9 cellular contexts compared by ENCODE assay signal in the genomic region with DNA sequence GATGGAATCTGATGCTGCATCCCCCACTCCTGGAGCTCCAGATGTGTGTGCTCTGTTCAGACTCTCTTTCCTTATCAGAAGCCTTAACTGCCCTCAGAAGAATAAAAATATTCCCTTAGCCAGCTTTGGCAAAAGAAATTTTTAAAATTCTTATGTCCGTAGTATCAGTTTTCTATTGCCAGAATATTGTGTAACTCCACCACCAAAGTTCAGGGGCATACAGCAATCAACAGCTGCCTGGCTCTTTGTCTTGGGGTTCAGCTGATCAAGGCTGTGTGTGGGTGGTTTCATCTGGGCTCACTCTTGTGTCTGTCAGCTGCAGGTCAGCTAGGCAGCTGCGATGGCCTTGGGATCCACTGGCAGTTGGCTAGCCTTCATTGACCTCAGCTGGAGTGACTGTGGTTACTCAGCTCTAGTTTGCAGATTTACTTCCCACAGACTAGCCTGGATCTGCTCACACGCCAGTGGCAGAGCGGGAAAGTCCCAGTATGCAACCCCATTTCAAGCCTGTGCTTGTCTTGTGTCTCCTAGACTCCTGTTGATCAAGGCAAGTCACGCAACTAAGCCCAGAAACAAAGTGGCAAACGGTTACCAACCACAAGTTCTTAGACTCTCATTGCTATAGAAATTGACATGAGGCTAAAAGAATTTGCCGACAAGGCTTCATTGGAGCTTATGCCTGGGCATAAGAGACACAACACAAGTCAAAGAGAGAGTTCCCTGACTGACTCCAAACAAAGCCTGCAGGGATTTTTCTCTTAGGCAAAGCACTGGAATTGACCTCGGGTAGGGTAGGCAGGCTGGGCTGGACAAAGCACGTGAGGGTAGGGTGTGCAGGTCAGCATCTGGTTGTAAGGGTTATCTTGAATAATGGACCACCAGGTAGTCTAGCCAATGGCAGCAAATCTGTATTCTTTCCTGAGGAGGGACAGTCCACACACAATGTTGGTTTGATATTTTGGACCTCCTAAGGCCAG. TPM values are rescaled to one million over a fixed set of nuclear protein-coding genes. Genes with fewer than 3 reads are reported as not detected.
DNase-seq lines count a peak whose midpoint lies in the region; ATAC-seq and TF ChIP-seq lines count a peak whose summit lies in the region.
"Had no signal": no experiment of that assay in that cellular context is flagged by ENCODE, and none has a peak within 500 bp of the region (broad histone marks: within the 10 kb centered on the region; RNA-seq: fewer than 3 reads in every experiment).

No MANE protein-coding gene starts in this region.

- H3K4me3 ChIP-seq in neural progenitor cell (no peak overlapping the region), GM23338 (no peak overlapping the region)

- H3K27ac ChIP-seq in neural progenitor cell (no peak overlapping the region), GM23338 (ENCODE audit: low read depth) (no peak overlapping the region)

- TF ChIP-seq CTCF in AG09319 (IDR thresholded peaks at IDR 0.05; ENCODE audit: low read depth, low read length) (no peak), nephron (IDR thresholded peaks at IDR 0.05; ENCODE audit: unreplicated experiment in 3 of 3) (no peak), neural progenitor cell (IDR thresholded peaks at IDR 0.05) (no peak), GM23338 (conservative IDR thresholded peaks at IDR 0.05; ENCODE audit: low read depth in 2 of 2) (no peak)

- H3K4me2 ChIP-seq in neural progenitor cell: no peak overlapping the region
- no peak overlapping the region for H3K4me2 ChIP-seq in GM23338

- H3K36me3 Mint-ChIP-seq in nephron (ENCODE audit: low read depth) (peaks cover 82% of the 10 kb centered on the region), neural progenitor cell (peaks cover 47% of the 10 kb centered on the region), GM23338 (ENCODE audit: low read depth) (peaks cover 92% of the 10 kb centered on the region)

- no peak overlapping the region for H2AFZ ChIP-seq in neural progenitor cell (replicated peaks)
- no peak overlapping the region for H2AFZ ChIP-seq in GM23338

- H3K9me2 ChIP-seq in GM23338 (ENCODE audit: insufficient read depth): no peaks in the 10 kb centered on the region

- H3K9me3 Mint-ChIP-seq in nephron (peaks cover 13% of the 10 kb centered on the region), neural progenitor cell (peaks cover 17% of the 10 kb centered on the region), GM23338 (peaks cover 42% of the 10 kb centered on the region)
- H3K9me3 Mint-ChIP-seq: activated B cell treated with CpG ODN at 0.5 μM for 24 hours had no signal

- H3F3A ChIP-seq in neural progenitor cell (ENCODE audit: low read depth) (peaks cover 3% of the 10 kb centered on the region), GM23338 (replicated peaks; ENCODE audit: low read depth) (peaks cover 3% of the 10 kb centered on the region; the same call in 1 of the 2 replicates)

- H3K79me2 ChIP-seq in neural progenitor cell (ENCODE audit: low read depth) (no peaks in the 10 kb centered on the region), GM23338 (replicated peaks; ENCODE audit: insufficient read depth) (no peaks in the 10 kb centered on the region)

- no peaks in the 10 kb centered on the region for H3K27me3 ChIP-seq in neural progenitor cell
- H3K27me3 ChIP-seq in GM23338 (ENCODE audit: insufficient read depth): no peaks in the 10 kb centered on the region

- peaks cover 21% of the 10 kb centered on the region for H3K4me1 Mint-ChIP-seq in nephron
- H3K4me1 Mint-ChIP-seq in neural progenitor cell: no peaks in the 10 kb centered on the region
- H3K4me1 Mint-ChIP-seq in GM23338: no peaks in the 10 kb centered on the region

- H4K20me1 ChIP-seq in neural progenitor cell (ENCODE audit: low read depth) (no peaks in the 10 kb centered on the region), GM23338 (replicated peaks; ENCODE audit: insufficient read depth) (peaks cover 5% of the 10 kb centered on the region)

- H3K9ac ChIP-seq in neural progenitor cell: no peak overlapping the region

- peaks cover 22% of the 10 kb centered on the region for H3K36me3 ChIP-seq in neural progenitor cell
- peaks cover 59% of the 10 kb centered on the region for H3K36me3 ChIP-seq in GM23338 (ENCODE audit: insufficient read depth)

- peaks cover 12% of the 10 kb centered on the region for H3K9me3 ChIP-seq in neural progenitor cell (ENCODE audit: low read depth)

- ATAC-seq in GM23338: no peak

- peak overlapping the region in 2 of 3 experiments; percentile 32 to 73 for H3K27ac Mint-ChIP-seq in nephron
- no peak overlapping the region for H3K27ac Mint-ChIP-seq in neural progenitor cell
- no peak overlapping the region for H3K27ac Mint-ChIP-seq in GM23338
- H3K27ac Mint-ChIP-seq: activated B cell treated with CpG ODN at 0.5 μM for 24 hours had no signal

- H3K4me3 Mint-ChIP-seq in nephron (no peak overlapping the region), neural progenitor cell (no peak overlapping the region), GM23338 (no peak overlapping the region)
- H3K4me3 Mint-ChIP-seq: activated B cell treated with CpG ODN at 0.5 μM for 24 hours had no signal

- H3K27me3 Mint-ChIP-seq in nephron (ENCODE audit: low read depth) (no peaks in the 10 kb centered on the region), neural progenitor cell (ENCODE audit: insufficient read depth, low read depth) (peaks cover 2% of the 10 kb centered on the region), GM23338 (ENCODE audit: insufficient read depth, low read depth, poor library complexity) (peaks cover 5% of the 10 kb centered on the region)
- H3K27me3 Mint-ChIP-seq: activated B cell treated with CpG ODN at 0.5 μM for 24 hours had no signal

- peak; percentile 36 for TF ChIP-seq POLR2A in erythroblast (IDR thresholded peaks at IDR 0.05; ENCODE audit: low read length)

- DNase-seq in AG09319 (ENCODE audit: extremely low read depth, low read depth): peak; percentile 97
- peak; percentile 67 for DNase-seq in HS-5 (ENCODE audit: low read depth)
- no peak for DNase-seq in erythroblast (lab: John Stamatoyannopoulos, UW)
- no peak for DNase-seq in iPS-NIHi7 (ENCODE audit: extremely low spot score)
- DNase-seq in GF-D8 (lab: John Stamatoyannopoulos, UW): no peak
- DNase-seq in neural progenitor cell (ENCODE audit: low spot score): no peak
- no peak for DNase-seq in GM23338 (ENCODE audit: low spot score)
- DNase-seq: activated B cell treated with CpG ODN at 0.5 μM for 24 hours had no signal

- H3K4me1 ChIP-seq in neural progenitor cell (no peaks in the 10 kb centered on the region), GM23338 (ENCODE audit: insufficient read depth) (no peaks in the 10 kb centered on the region)

TF ChIP-seq in GM23338, 12 proteins besides CTCF, POLR2A, EP300 and RAD21 (continues in another document):
- no peak for TF ChIP-seq CREB1 (CRISPR knock-in tag; IDR thresholded peaks at IDR 0.05; ENCODE audit: low read depth)
- TF ChIP-seq, protein P1, sequence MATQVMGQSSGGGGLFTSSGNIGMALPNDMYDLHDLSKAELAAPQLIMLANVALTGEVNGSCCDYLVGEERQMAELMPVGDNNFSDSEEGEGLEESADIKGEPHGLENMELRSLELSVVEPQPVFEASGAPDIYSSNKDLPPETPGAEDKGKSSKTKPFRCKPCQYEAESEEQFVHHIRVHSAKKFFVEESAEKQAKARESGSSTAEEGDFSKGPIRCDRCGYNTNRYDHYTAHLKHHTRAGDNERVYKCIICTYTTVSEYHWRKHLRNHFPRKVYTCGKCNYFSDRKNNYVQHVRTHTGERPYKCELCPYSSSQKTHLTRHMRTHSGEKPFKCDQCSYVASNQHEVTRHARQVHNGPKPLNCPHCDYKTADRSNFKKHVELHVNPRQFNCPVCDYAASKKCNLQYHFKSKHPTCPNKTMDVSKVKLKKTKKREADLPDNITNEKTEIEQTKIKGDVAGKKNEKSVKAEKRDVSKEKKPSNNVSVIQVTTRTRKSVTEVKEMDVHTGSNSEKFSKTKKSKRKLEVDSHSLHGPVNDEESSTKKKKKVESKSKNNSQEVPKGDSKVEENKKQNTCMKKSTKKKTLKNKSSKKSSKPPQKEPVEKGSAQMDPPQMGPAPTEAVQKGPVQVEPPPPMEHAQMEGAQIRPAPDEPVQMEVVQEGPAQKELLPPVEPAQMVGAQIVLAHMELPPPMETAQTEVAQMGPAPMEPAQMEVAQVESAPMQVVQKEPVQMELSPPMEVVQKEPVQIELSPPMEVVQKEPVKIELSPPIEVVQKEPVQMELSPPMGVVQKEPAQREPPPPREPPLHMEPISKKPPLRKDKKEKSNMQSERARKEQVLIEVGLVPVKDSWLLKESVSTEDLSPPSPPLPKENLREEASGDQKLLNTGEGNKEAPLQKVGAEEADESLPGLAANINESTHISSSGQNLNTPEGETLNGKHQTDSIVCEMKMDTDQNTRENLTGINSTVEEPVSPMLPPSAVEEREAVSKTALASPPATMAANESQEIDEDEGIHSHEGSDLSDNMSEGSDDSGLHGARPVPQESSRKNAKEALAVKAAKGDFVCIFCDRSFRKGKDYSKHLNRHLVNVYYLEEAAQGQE (IDR thresholded peaks at IDR 0.05; ENCODE audit: unreplicated experiment): no peak
- TF ChIP-seq POLR2AphosphoS5 (IDR thresholded peaks at IDR 0.05; ENCODE audit: low read depth): no peak
- no peak for TF ChIP-seq ZNF114 (CRISPR knock-in tag; IDR thresholded peaks at IDR 0.05)

RNA-seq across cellular contexts. Expression of a gene that starts 7.5 kb away (rescaled TPM):
- 30.7 and 37.6 TPM in 2 replicates for total RNA-seq in neural progenitor cell (ENCODE audit: low replicate concordance)
- total RNA-seq in GM23338 (2014; rRNA removed; shearing (Covaris generic)): 26.9 and 30.2 TPM in 2 replicates
- polyA plus RNA-seq in GM23338 (2016; fragmentation: Nextera tagmentation; extraction: Ambion mirVana): 32.1 and 37.0 TPM in 2 replicates

RNA-seq across cellular contexts. Expression of a gene that starts 8.0 kb away (rescaled TPM):
- total RNA-seq in neural progenitor cell (ENCODE audit: low replicate concordance): 12.1 and 18.2 TPM in 2 replicates
- 20.9 and 30.8 TPM in 2 replicates for total RNA-seq in GM23338 (2014; rRNA removed; shearing (Covaris generic))
- 7.8 and 9.8 TPM in 2 replicates for polyA plus RNA-seq in GM23338 (2016; fragmentation: Nextera tagmentation; extraction: Ambion mirVana)

RNA-seq across cellular contexts. Expression of a gene that starts 22.7 kb away (rescaled TPM):
- 32.0 and 37.8 TPM in 2 replicates for total RNA-seq in neural progenitor cell (ENCODE audit: low replicate concordance)
- total RNA-seq in GM23338 (2014; rRNA removed; shearing (Covaris generic)): 23.4 and 28.8 TPM in 2 replicates
- 23.5 and 26.1 TPM in 2 replicates for polyA plus RNA-seq in GM23338 (2016; fragmentation: Nextera tagmentation; extraction: Ambion mirVana)

RNA-seq across cellular contexts. Expression of a gene that starts 36.6 kb away (rescaled TPM):
- 27.3 and 79.3 TPM in 2 replicates for total RNA-seq in neural progenitor cell (ENCODE audit: low replicate concordance)
- 27.0 and 46.9 TPM in 2 replicates for total RNA-seq in GM23338 (2014; rRNA removed; shearing (Covaris generic))
- polyA plus RNA-seq in GM23338 (2016; fragmentation: Nextera tagmentation; extraction: Ambion mirVana): 21.1 and 21.7 TPM in 2 replicates

RNA-seq across cellular contexts. Expression of a gene that starts 36.8 kb away (rescaled TPM):
- total RNA-seq in neural progenitor cell (ENCODE audit: low replicate concordance): 275 and 314 TPM in 2 replicates
- 282 and 292 TPM in 2 replicates for total RNA-seq in GM23338 (2014; rRNA removed; shearing (Covaris generic))
- 102 and 109 TPM in 2 replicates for polyA plus RNA-seq in GM23338 (2016; fragmentation: Nextera tagmentation; extraction: Ambion mirVana)

Comparison
In these comparisons a context has a peak if more than half of its experiments do, and no peak if none do; other contexts are left out.
1. DNase-seq: peak in AG09319 (single experiment) and HS-5 (single experiment); none in erythroblast (0 of 2), iPS-NIHi7 (single experiment), GF-D8 (single experiment), neural progenitor cell (single experiment) and GM23338 (single experiment).
2. H3K27ac Mint-ChIP-seq: peak in nephron (2 of 3); none in neural progenitor cell (single experiment) and GM23338 (single experiment).